ENCODE assay signal across 1 cellular context in the genomic region with DNA sequence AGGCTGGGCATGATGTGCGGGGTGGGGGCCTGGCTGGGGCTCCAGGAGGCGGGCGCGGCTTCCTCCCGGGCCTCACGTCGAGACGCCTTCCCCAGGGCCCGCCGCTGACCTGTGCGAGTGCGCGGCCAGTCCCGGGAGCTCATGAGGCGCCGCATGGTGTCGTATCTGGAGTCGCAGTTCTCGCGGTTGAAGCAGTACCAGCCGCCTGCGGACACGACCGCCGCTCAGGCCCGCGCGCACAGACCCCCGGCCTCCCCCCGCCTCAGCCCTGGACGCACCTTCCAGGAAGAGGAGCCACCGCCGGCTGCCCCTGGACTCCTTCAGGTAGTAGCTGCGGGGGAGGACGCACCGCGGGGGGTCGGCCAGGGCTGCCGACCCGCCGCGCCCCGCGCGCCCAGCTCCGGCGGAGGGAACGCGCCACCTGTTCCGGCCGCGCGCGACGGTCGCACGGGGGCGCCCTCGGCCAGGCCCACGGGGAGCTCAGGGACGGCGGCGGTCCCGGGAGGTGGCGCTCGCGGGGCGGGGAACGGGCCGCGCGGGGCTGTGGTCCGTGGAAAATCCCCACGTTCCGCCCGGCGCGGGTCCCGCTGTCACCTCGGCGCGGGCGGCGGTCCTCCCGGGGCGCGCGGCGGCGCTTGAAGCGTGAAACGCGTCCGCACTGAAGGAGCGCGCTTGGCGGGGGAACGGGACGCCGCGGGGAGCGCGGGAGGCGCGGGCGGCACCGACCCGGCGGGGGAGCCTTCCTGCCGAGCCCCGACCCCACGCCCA.
TF ChIP-seq lines count a peak whose summit lies in the region.

No MANE protein-coding gene starts in this region.

TF ChIP-seq in GM23338, 12 proteins besides CTCF, POLR2A, EP300 and RAD21:
- TF ChIP-seq EZH2 (IDR thresholded peaks at IDR 0.05; ENCODE audit: low read depth, unreplicated experiment): no peak
- no peak for TF ChIP-seq POLR2AphosphoS5 (IDR thresholded peaks at IDR 0.05; ENCODE audit: low read depth)
TF ChIP-seq in GM23338: peak in this region for 0.
